12 cellular contexts compared by ENCODE assay signal in genomic region chr1:189616893-189617292, GRCh38.
DNase-seq lines count a peak whose midpoint lies in the region; ATAC-seq and TF ChIP-seq lines count a peak whose summit lies in the region.
"Had no signal": no experiment of that assay in that cellular context is flagged by ENCODE, and none has a peak within 500 bp of the region (broad histone marks: within the 10 kb centered on the region; RNA-seq: fewer than 3 reads in every experiment).

No MANE protein-coding gene starts in this region.

- no peak overlapping the region for H2AFZ ChIP-seq in IMR-90 (replicated peaks; ENCODE audit: low read length, poor library complexity)

- no peaks in the 10 kb centered on the region for H3K36me3 ChIP-seq in IMR-90 (ENCODE audit: control insufficient read depth, insufficient read depth, low read length)
- H3K36me3 ChIP-seq: Peyer's patch, thoracic aorta had no signal

- CTCF ChIA-PET in IMR-90 (lab: Yijun Ruan, JAX) = no interaction called here

- no peak overlapping the region for H3K23ac ChIP-seq in IMR-90 (ENCODE audit: low read depth, low read length)

- H4K20me1 ChIP-seq in IMR-90 (ENCODE audit: insufficient read depth, low read length) = no peaks in the 10 kb centered on the region

- no peak overlapping the region for H2BK20ac ChIP-seq in IMR-90 (ENCODE audit: low read depth, low read length)

- H3K27ac ChIP-seq in IMR-90 (ENCODE audit: insufficient read depth, low read length) = no peak overlapping the region
- H3K27ac ChIP-seq: body of pancreas, Peyer's patch, thoracic aorta had no signal

- H2AK9ac ChIP-seq in IMR-90 (replicated peaks; ENCODE audit: low read depth, low read length, poor library complexity) = no peak overlapping the region

- no peak overlapping the region for H3K4me2 ChIP-seq in IMR-90 (ENCODE audit: low read depth, low read length)

- H3K4me3 ChIP-seq in IMR-90 (ENCODE audit: insufficient read depth, low read depth, low read length) = no peak overlapping the region
- H3K4me3 ChIP-seq: body of pancreas, Peyer's patch, thoracic aorta had no signal

- H2BK120ac ChIP-seq in IMR-90 (ENCODE audit: low read depth, low read length) = no peak overlapping the region

- TF ChIP-seq POLR2A in IMR-90 (IDR thresholded peaks at IDR 0.05; ENCODE audit: low read depth, low read length) = no peak

- H3K9me3 ChIP-seq in IMR-90 (ENCODE audit: control insufficient read depth, insufficient read depth, low read length) = no peaks in the 10 kb centered on the region
- H3K9me3 ChIP-seq: body of pancreas, Peyer's patch, thoracic aorta had no signal

- no TSS peak for BruUV-seq in IMR-90 (replicated peaks; lab: Mats Ljungman, UMichigan)

- H3K79me1 ChIP-seq in IMR-90 (ENCODE audit: low read depth in 1 of 2, low read length in 2 of 2) = no peaks in the 10 kb centered on the region

- no peak overlapping the region for H2BK15ac ChIP-seq in IMR-90 (ENCODE audit: low read depth, low read length)

- no peak overlapping the region for H3K14ac ChIP-seq in IMR-90 (replicated peaks; ENCODE audit: low read depth, low read length)

- in situ Hi-C loops in ACHN (cut with HindIII; ENCODE audit: low pct_ligation_motif_present, low pct_unique_long_range_greater_than_20kb, low sequenced_read_pairs) (no loop called here), IMR-90 (cut with MboI; ENCODE audit: low sequenced_read_pairs) (no loop called here)

- no peaks in the 10 kb centered on the region for H3K27me3 ChIP-seq in IMR-90 (ENCODE audit: control insufficient read depth, insufficient read depth, low read length)
- H3K27me3 ChIP-seq: body of pancreas, Peyer's patch had no signal

- dilution Hi-C loops in IMR-90 (cut with HindIII; ENCODE audit: low sequenced_read_pairs, unreplicated experiment) = no loop called here

- no peak overlapping the region for H3K56ac ChIP-seq in IMR-90 (ENCODE audit: extremely low read depth, insufficient read depth, low read length)

- no peak overlapping the region for H4K5ac ChIP-seq in IMR-90 (ENCODE audit: low read depth, low read length)

- no peak overlapping the region for H4K91ac ChIP-seq in IMR-90 (ENCODE audit: insufficient read depth, low read depth, low read length)

- TF ChIP-seq RAD21 in IMR-90 (IDR thresholded peaks at IDR 0.05; ENCODE audit: low read length) = no peak

- no peak for TF ChIP-seq CTCF in IMR-90 (conservative IDR thresholded peaks at IDR 0.05; ENCODE audit: low read depth, low read length)

- no peak overlapping the region for H2BK5ac ChIP-seq in IMR-90 (ENCODE audit: low read depth, low read length, poor library complexity, severe bottlenecking)

- ATAC-seq in IMR-90 (ENCODE audit: low read depth) (peak; percentile 27), HG02870 (IDR thresholded peaks at IDR 0.05; ENCODE audit: unreplicated experiment) (no peak)
- ATAC-seq: body of pancreas had no signal

- no peak overlapping the region for H3K9ac ChIP-seq in IMR-90 (ENCODE audit: low read depth, low read length)

- no peak overlapping the region for H4K8ac ChIP-seq in IMR-90 (ENCODE audit: low read depth in 2 of 2, low read length in 2 of 2)

- DNase-seq in ACHN (peak; percentile 84), IMR-90 (peak; percentile 37), amniotic stem cell (lab: John Stamatoyannopoulos, UW) (peak; percentile 61), inferior parietal cortex (ENCODE audit: extremely low spot score) (peak; percentile 14), HT-29 (ENCODE audit: low spot score) (no peak), NCI-H345 (lab: John Stamatoyannopoulos, UW) (no peak), MV-4-11 (lab: John Stamatoyannopoulos, UW) (no peak)
- DNase-seq: activated CD4-positive, alpha-beta T cell treated with anti-CD3 and anti-CD28 coated beads, Interleukin-2, amount 50 U/mL, for 48 hours; body of pancreas; Peyer's patch had no signal

- no peak overlapping the region for H3K18ac ChIP-seq in IMR-90 (ENCODE audit: low read depth, low read length)

- intact Hi-C loops in IMR-90 (cut with micrococcal nuclease) = no loop called here

- no peaks in the 10 kb centered on the region for H3K4me1 ChIP-seq in IMR-90 (ENCODE audit: control insufficient read depth, insufficient read depth, low read length)
- H3K4me1 ChIP-seq: body of pancreas, Peyer's patch had no signal

- 100% methylated on average over 3 of the region's 5 CpGs; no CpG with 5 or more reads in 1 of the 2 experiments for WGBS in IMR-90 (ENCODE audit: extremely low coverage in 2 of 2, insufficient read length in 1 of 2), 2 experiments

- H3K4ac ChIP-seq in IMR-90 (ENCODE audit: low read depth, low read length) = no peak overlapping the region

- POLR2A ChIA-PET in IMR-90 (lab: Charles Lee; ENCODE audit: unreplicated experiment) = no interaction called here

- H2AK5ac ChIP-seq in IMR-90 (ENCODE audit: low read depth, low read length) = no peak overlapping the region

- H3K9me1 ChIP-seq in IMR-90 (ENCODE audit: insufficient read depth, low read length) = no peaks in the 10 kb centered on the region

TF ChIP-seq in IMR-90, 13 proteins besides CTCF, POLR2A, EP300 and RAD21:
- TF ChIP-seq CHD1 (IDR thresholded peaks at IDR 0.05; ENCODE audit: low read depth, low read length) = no peak

Comparison
In these comparisons a context has a peak if more than half of its experiments do, and no peak if none do; other contexts are left out.
1. DNase-seq: peak in ACHN (single experiment), IMR-90 (single experiment), amniotic stem cell (single experiment) and inferior parietal cortex (single experiment); none in HT-29 (single experiment), NCI-H345 (single experiment) and MV-4-11 (single experiment).